1 cellular context compared by ENCODE assay signal in the genomic region with DNA sequence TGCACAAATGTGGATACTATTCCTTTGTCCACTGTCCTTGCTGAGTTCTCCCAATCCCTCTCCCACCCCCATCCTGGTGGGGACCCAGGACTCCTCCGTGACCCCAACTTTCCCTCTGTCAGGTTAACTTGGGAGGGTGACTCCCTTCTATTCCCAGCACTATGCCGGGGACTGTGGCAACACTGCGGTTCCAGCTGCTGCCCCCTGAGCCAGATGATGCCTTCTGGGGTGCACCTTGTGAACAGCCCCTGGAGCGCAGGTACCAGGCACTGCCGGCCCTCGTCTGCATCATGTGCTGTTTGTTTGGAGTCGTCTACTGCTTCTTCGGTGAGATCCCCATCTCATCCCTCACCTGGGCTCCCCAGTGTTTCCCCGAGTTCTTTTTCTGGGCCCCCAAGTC.
TF ChIP-seq lines count a peak whose summit lies in the region.

No MANE protein-coding gene starts in this region.

TF ChIP-seq in GM12878, 131 proteins besides CTCF, POLR2A, EP300 and RAD21:
- TF ChIP-seq TARDBP (IDR thresholded peaks at IDR 0.05; ENCODE audit: borderline replicate concordance): no peak
- TF ChIP-seq CHD4 (IDR thresholded peaks at IDR 0.05): no peak
- TF ChIP-seq CBX5 (IDR thresholded peaks at IDR 0.05; ENCODE audit: low read depth): no peak
- no peak for TF ChIP-seq POLR2AphosphoS5 (IDR thresholded peaks at IDR 0.05; ENCODE audit: low read length)
- TF ChIP-seq SMC3 (IDR thresholded peaks at IDR 0.05; ENCODE audit: borderline replicate concordance, low read length): no peak
- TF ChIP-seq ZBED1 (IDR thresholded peaks at IDR 0.05; ENCODE audit: borderline replicate concordance): no peak
- no peak for TF ChIP-seq SP1 (IDR thresholded peaks at IDR 0.05; ENCODE audit: low read depth, low read length)
- TF ChIP-seq HDAC2 (IDR thresholded peaks at IDR 0.05): no peak
- TF ChIP-seq PRDM15 (CRISPR knock-in tag; IDR thresholded peaks at IDR 0.05): no peak
- TF ChIP-seq HSF1 (IDR thresholded peaks at IDR 0.05; ENCODE audit: low read depth, low read length): no peak
- no peak for TF ChIP-seq ZSCAN29 (IDR thresholded peaks at IDR 0.05)
- no peak for TF ChIP-seq IKZF1 (conservative IDR thresholded peaks at IDR 0.05)
- TF ChIP-seq RB1 (IDR thresholded peaks at IDR 0.05; ENCODE audit: borderline replicate concordance): no peak
- TF ChIP-seq, protein P1, sequence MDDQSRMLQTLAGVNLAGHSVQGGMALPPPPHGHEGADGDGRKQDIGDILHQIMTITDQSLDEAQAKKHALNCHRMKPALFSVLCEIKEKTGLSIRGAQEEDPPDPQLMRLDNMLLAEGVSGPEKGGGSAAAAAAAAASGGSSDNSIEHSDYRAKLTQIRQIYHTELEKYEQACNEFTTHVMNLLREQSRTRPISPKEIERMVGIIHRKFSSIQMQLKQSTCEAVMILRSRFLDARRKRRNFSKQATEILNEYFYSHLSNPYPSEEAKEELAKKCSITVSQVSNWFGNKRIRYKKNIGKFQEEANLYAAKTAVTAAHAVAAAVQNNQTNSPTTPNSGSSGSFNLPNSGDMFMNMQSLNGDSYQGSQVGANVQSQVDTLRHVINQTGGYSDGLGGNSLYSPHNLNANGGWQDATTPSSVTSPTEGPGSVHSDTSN (IDR thresholded peaks at IDR 0.05; ENCODE audit: insufficient replicate concordance, low read depth, low read length): no peak
- TF ChIP-seq LARP7 (IDR thresholded peaks at IDR 0.05): no peak
